In genomic region chr18:48608581-48608980, GRCh38 we compare ENCODE assay signal across 1 cellular context.
TF ChIP-seq lines count a peak whose summit lies in the region.

No MANE protein-coding gene starts in this region.

TF ChIP-seq in IMR-90, 13 proteins besides CTCF, POLR2A, EP300 and RAD21 (continued from another document):
- TF ChIP-seq ELK1 (IDR thresholded peaks at IDR 0.05; ENCODE audit: borderline replicate concordance, low read depth, low read length) (no peak), MXI1 (IDR thresholded peaks at IDR 0.05; ENCODE audit: borderline replicate concordance, low read depth, low read length) (no peak), NFE2L2 (IDR thresholded peaks at IDR 0.05; ENCODE audit: low read depth, low read length) (no peak), MAZ (IDR thresholded peaks at IDR 0.05; ENCODE audit: borderline replicate concordance, low read depth, low read length) (no peak), CEBPB (IDR thresholded peaks at IDR 0.05; ENCODE audit: low read depth, low read length) (no peak), BHLHE40 (IDR thresholded peaks at IDR 0.05; ENCODE audit: low read depth, low read length) (no peak), CHD1 (IDR thresholded peaks at IDR 0.05; ENCODE audit: low read depth, low read length) (no peak), FOS (IDR thresholded peaks at IDR 0.05; ENCODE audit: low read depth, low read length) (no peak), RCOR1 (IDR thresholded peaks at IDR 0.05; ENCODE audit: insufficient replicate concordance, low read length) (no peak), MAFK (IDR thresholded peaks at IDR 0.05; ENCODE audit: low read depth, low read length) (no peak), SMC3 (IDR thresholded peaks at IDR 0.05; ENCODE audit: low read depth, low read length) (no peak)
